In genomic region chr6:167437888-167438484, GRCh38 we compare ENCODE assay signal across 1 cellular context.
TF ChIP-seq lines count a peak whose summit lies in the region.

No MANE protein-coding gene starts in this region.

TF ChIP-seq in H1, 55 proteins besides CTCF, POLR2A, EP300 and RAD21:
- TF ChIP-seq HDAC2 (IDR thresholded peaks at IDR 0.05; ENCODE audit: borderline replicate concordance in 1 of 2, low read depth in 2 of 2, low read length in 2 of 2) (no peak), EGR1 (IDR thresholded peaks at IDR 0.05; ENCODE audit: borderline replicate concordance, low read depth, low read length) (no peak), SP4 (IDR thresholded peaks at IDR 0.05; ENCODE audit: low read length) (no peak), GTF2F1 (IDR thresholded peaks at IDR 0.05; ENCODE audit: borderline replicate concordance, low read depth, low read length) (no peak), CHD1 (IDR thresholded peaks at IDR 0.05; ENCODE audit: low read depth, low read length) (no peak), FOSL1 (IDR thresholded peaks at IDR 0.05; ENCODE audit: insufficient read depth, low read depth, low read length) (no peak)
TF ChIP-seq in H1: peak in this region for 0.
